20 cellular contexts compared by ENCODE assay signal in the genomic region with DNA sequence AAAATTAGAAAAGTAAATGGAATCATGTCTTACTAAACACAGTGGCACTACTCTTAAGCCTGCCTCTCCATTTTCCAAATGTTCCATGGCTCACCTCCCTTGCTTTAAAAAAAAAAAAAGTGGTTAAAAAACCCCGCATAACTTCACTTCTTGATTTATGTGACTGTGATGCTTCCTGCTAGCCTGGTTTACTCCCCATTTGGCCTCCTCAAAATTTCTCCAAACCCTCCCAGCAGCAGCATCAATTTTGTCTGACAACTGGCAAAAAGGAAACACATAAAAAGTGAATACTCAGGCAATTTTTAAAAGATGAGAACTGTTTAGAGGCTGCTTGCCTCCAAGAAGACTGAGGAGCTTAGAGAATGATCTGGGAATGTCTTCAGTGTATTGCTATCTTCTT. TPM values are rescaled to one million over a fixed set of nuclear protein-coding genes. Genes with fewer than 3 reads are reported as not detected.
DNase-seq lines count a peak whose midpoint lies in the region; ATAC-seq and TF ChIP-seq lines count a peak whose summit lies in the region.
"Had no signal": no experiment of that assay in that cellular context is flagged by ENCODE, and none has a peak within 500 bp of the region (broad histone marks: within the 10 kb centered on the region; RNA-seq: fewer than 3 reads in every experiment).

No MANE protein-coding gene starts in this region.

- H3K4me3 ChIP-seq in mammary epithelial cell (replicated peaks in 1 of 3; ENCODE audit: insufficient read depth in 1 of 3, low read depth in 2 of 3, low read length in 3 of 3) (no peak overlapping the region), mesendoderm (ENCODE audit: low read length) (no peak overlapping the region), uterus (no peak overlapping the region)
- H3K4me3 ChIP-seq: BLaER1, GM12878 had no signal

- peak overlapping the region; percentile 54 for H2BK120ac ChIP-seq in mesendoderm (ENCODE audit: low read depth, low read length)

- H3K79me2 ChIP-seq in mammary epithelial cell (ENCODE audit: insufficient read depth, low read length) (no peaks in the 10 kb centered on the region), mesendoderm (ENCODE audit: control insufficient read depth, insufficient read depth, low read length) (no peaks in the 10 kb centered on the region)

- H2AFZ ChIP-seq in mammary epithelial cell (ENCODE audit: low read depth, low read length), result peak overlapping the region; percentile 1

- H3K27me3 ChIP-seq in mammary epithelial cell (ENCODE audit: insufficient read depth, low read length), result no peaks in the 10 kb centered on the region
- no peaks in the 10 kb centered on the region for H3K27me3 ChIP-seq in mesendoderm (ENCODE audit: insufficient read depth, low read length, poor library complexity)
- H3K27me3 ChIP-seq in uterus, result no peaks in the 10 kb centered on the region
- H3K27me3 ChIP-seq: BLaER1 had no signal

- H3K9me3 ChIP-seq in mammary epithelial cell (replicated peaks; ENCODE audit: insufficient read depth, low read length) (no peaks in the 10 kb centered on the region), uterus (no peaks in the 10 kb centered on the region)

- no peak for TF ChIP-seq POLR2A in uterus (IDR thresholded peaks at IDR 0.05)

- no peak overlapping the region for H2AK5ac ChIP-seq in mesendoderm (ENCODE audit: low read length)

- H3K36me3 ChIP-seq in mammary epithelial cell (ENCODE audit: insufficient read depth, low read length) (no peaks in the 10 kb centered on the region), mesendoderm (ENCODE audit: control insufficient read depth, insufficient read depth, low read length) (no peaks in the 10 kb centered on the region), uterus (no peaks in the 10 kb centered on the region)
- H3K36me3 ChIP-seq: BLaER1 had no signal

- H3K4me2 ChIP-seq in mammary epithelial cell (ENCODE audit: insufficient read depth, low read depth, low read length) (no peak overlapping the region), mesendoderm (ENCODE audit: low read length) (no peak overlapping the region)
- H3K4me2 ChIP-seq: BLaER1 had no signal

- H2BK5ac ChIP-seq in mesendoderm (ENCODE audit: low read length), result no peak overlapping the region

- H3K9me3 Mint-ChIP-seq in MCF 10A (ENCODE audit: unreplicated experiment), result peaks cover 7% of the 10 kb centered on the region
- H3K9me3 Mint-ChIP-seq in nephron progenitor cell, result peaks cover 27% of the 10 kb centered on the region

- H3K4me1 Mint-ChIP-seq in MCF 10A (ENCODE audit: insufficient read depth, unreplicated experiment), result no peaks in the 10 kb centered on the region
- peaks cover 65% of the 10 kb centered on the region for H3K4me1 Mint-ChIP-seq in nephron progenitor cell
- H3K4me1 Mint-ChIP-seq: CD4-positive, CD25-positive, alpha-beta regulatory T cell had no signal

- peak overlapping the region; percentile 57 for H2BK15ac ChIP-seq in mesendoderm (replicated peaks; ENCODE audit: low read depth)

- H4K8ac ChIP-seq in mesendoderm (ENCODE audit: low read depth, low read length), result no peak overlapping the region

- H4K5ac ChIP-seq in mesendoderm (ENCODE audit: low read length), result no peak overlapping the region

- dilution Hi-C loops in mammary epithelial cell (cut with HindIII; ENCODE audit: low sequenced_read_pairs), result no loop called here

- no peaks in the 10 kb centered on the region for H4K20me1 ChIP-seq in mammary epithelial cell (ENCODE audit: insufficient read depth, low read length)
- H4K20me1 ChIP-seq: BLaER1 had no signal

- peak overlapping the region; percentile 70 for H3K4ac ChIP-seq in mesendoderm (ENCODE audit: low read depth, low read length)

- BruUV-seq in mammary epithelial cell (replicated peaks; lab: Mats Ljungman, UMichigan) (no TSS peak), MCF 10A (replicated peaks; lab: Mats Ljungman, UMichigan) (no TSS peak)

- H3K27me3 Mint-ChIP-seq in MCF 10A (ENCODE audit: insufficient read depth, unreplicated experiment) (no peaks in the 10 kb centered on the region), nephron progenitor cell (ENCODE audit: low read depth, poor library complexity) (peaks cover 6% of the 10 kb centered on the region)

- H3K56ac ChIP-seq in mesendoderm (ENCODE audit: low read length), result peak overlapping the region; percentile 34

- POLR2A ChIA-PET in MCF 10A (lab: Yijun Ruan, JAX), result interaction anchor here (0.7 kb wide), 1 partner anchor 116 kb away, joined by 3 read pairs; no protein-coding TSS in a partner anchor

- WGBS in mammary epithelial cell (ENCODE audit: low coverage, missing lambda C conversion rate), result 43% methylated on average over 1 of the region's 1 CpG
- WGBS in mesendoderm (ENCODE audit: extremely low coverage, insufficient coverage, low lambda C conversion rate), result no CpG with 5 or more reads among the region's 1 CpG

- ATAC-seq in HG03378 (IDR thresholded peaks at IDR 0.05; ENCODE audit: unreplicated experiment), result no peak
- ATAC-seq: CD8-positive, alpha-beta T cell; GM12878 had no signal

- TF ChIP-seq CTCF in mammary epithelial cell (conservative IDR thresholded peaks at IDR 0.05 in 1 of 2, IDR thresholded peaks at IDR 0.05 in 1 of 2; ENCODE audit: extremely low read depth in 1 of 2, insufficient read depth in 1 of 2, low read depth in 1 of 2, low read length in 2 of 2) (no peak), MCF 10A (IDR thresholded peaks at IDR 0.05; ENCODE audit: unreplicated experiment) (no peak), nephron progenitor cell (IDR thresholded peaks at IDR 0.05) (no peak), uterus (IDR thresholded peaks at IDR 0.05) (no peak), GM10266 (IDR thresholded peaks at IDR 0.05; ENCODE audit: control insufficient read depth, insufficient read depth, low read depth, missing control alignments) (no peak)

- H3K4me1 ChIP-seq in mammary epithelial cell (ENCODE audit: insufficient read depth, low read length), result no peaks in the 10 kb centered on the region
- H3K4me1 ChIP-seq in mesendoderm (ENCODE audit: control insufficient read depth, low read depth, low read length), result peaks cover 24% of the 10 kb centered on the region
- no peaks in the 10 kb centered on the region for H3K4me1 ChIP-seq in uterus
- H3K4me1 ChIP-seq: BLaER1 had no signal

- peak overlapping the region; percentile 32 for H3K23ac ChIP-seq in mesendoderm (ENCODE audit: low read length)

- H3K4me3 Mint-ChIP-seq in MCF 10A (ENCODE audit: unreplicated experiment) (no peak overlapping the region), nephron progenitor cell (peak overlapping the region; percentile 23)
- H3K4me3 Mint-ChIP-seq: B cell; CD4-positive, CD25-positive, alpha-beta regulatory T cell; CD8-positive, alpha-beta T cell had no signal

- DNase-seq in mammary epithelial cell, result no peak
- no peak for DNase-seq in MCF 10A (ENCODE audit: unreplicated experiment)
- DNase-seq in mesendoderm, result no peak
- no peak for DNase-seq in nephron progenitor cell
- peak; percentile 28 to 62 for DNase-seq in uterus
- DNase-seq in GM10266 (ENCODE audit: extremely low spot score), result no peak
- DNase-seq in NCI-H510A (lab: John Stamatoyannopoulos, UW), result no peak
- DNase-seq: Caco-2; CD4-positive, CD25-positive, alpha-beta regulatory T cell; CD8-positive, alpha-beta T cell; DMS153; DND-41; H7; HCEC 1CT had no signal

- H3K27ac ChIP-seq in mammary epithelial cell (ENCODE audit: insufficient read depth, low read depth, low read length) (no peak overlapping the region), mesendoderm (ENCODE audit: low read depth, low read length) (no peak overlapping the region), uterus (peak overlapping the region; percentile 75 to 80)
- H3K27ac ChIP-seq: 22Rv1, BLaER1, C4-2B had no signal

- H3K18ac ChIP-seq in mesendoderm (ENCODE audit: low read length), result peak overlapping the region; percentile 60

- H3K9ac ChIP-seq in mammary epithelial cell (ENCODE audit: insufficient read depth, low read length), result no peak overlapping the region
- no peak overlapping the region for H3K9ac ChIP-seq in mesendoderm (ENCODE audit: low read length)
- H3K9ac ChIP-seq: BLaER1 had no signal

- in situ Hi-C loops in mammary epithelial cell (cut with MboI; ENCODE audit: low sequenced_read_pairs in 2 of 2), result no loop called here

- no peaks in the 10 kb centered on the region for H3K36me3 Mint-ChIP-seq in MCF 10A (ENCODE audit: insufficient read depth, unreplicated experiment)
- peaks cover 16% of the 10 kb centered on the region for H3K36me3 Mint-ChIP-seq in nephron progenitor cell (ENCODE audit: low read depth)
- H3K36me3 Mint-ChIP-seq: CD4-positive, CD25-positive, alpha-beta regulatory T cell; CD8-positive, alpha-beta T cell had no signal

- H3K79me1 ChIP-seq in mesendoderm (ENCODE audit: low read length), result no peaks in the 10 kb centered on the region

- CTCF ChIA-PET in mammary epithelial cell (lab: Charles Lee; ENCODE audit: low non-redundant PET) (no interaction called here), MCF 10A (lab: Yijun Ruan, JAX) (interaction anchor here (1.3 kb wide), 1 partner anchor 130 kb away, joined by 3 read pairs; no protein-coding TSS in a partner anchor)

- H3K27ac Mint-ChIP-seq in MCF 10A (ENCODE audit: low read depth, unreplicated experiment) (no peak overlapping the region), nephron progenitor cell (peak overlapping the region; percentile 95)
- H3K27ac Mint-ChIP-seq: B cell; CD4-positive, CD25-positive, alpha-beta regulatory T cell; CD8-positive, alpha-beta T cell had no signal

- intact Hi-C loops in mammary epithelial cell (cut with micrococcal nuclease) (no loop called here), MCF 10A (cut with micrococcal nuclease) (no loop called here), uterus (cut with DNase I; ENCODE audit: low total_unique reads) (no loop called here)

RNA-seq across cellular contexts. Expression of a gene that starts 17.8 kb away (rescaled TPM):
- total RNA-seq in mammary epithelial cell (1 to 10 TPM; 8.3 to 9.0 TPM), MCF 10A (2022) (0.17 and 0.54 TPM in 2 replicates), uterus (10 to 100 TPM in 1 of 4 donors, 1 to 10 TPM in 3; 2.6 to 42.7 (median 8.7) TPM)
- polyA plus RNA-seq in mammary epithelial cell, result 8.0 TPM
- 26.3 TPM for polyA minus RNA-seq in mammary epithelial cell
- 24.2 TPM for polyA plus RNA-seq in mesendoderm (2013, experiment 1 of 2)
- 24.5 TPM for polyA plus RNA-seq in mesendoderm (2013, experiment 2 of 2)

Comparison
In these comparisons a context has a peak if more than half of its experiments do, and no peak if none do; other contexts are left out.
1. DNase-seq: peak in uterus (2 of 2); none in mammary epithelial cell (single experiment), MCF 10A (single experiment), mesendoderm (single experiment), nephron progenitor cell (single experiment), GM10266 (single experiment) and NCI-H510A (single experiment).
2. H3K27ac ChIP-seq: peak in uterus (2 of 2); none in mammary epithelial cell (single experiment) and mesendoderm (single experiment).